ENCODE assay signal across 8 cellular contexts in genomic region chr9:33737811-33738606, GRCh38. TPM values are rescaled to one million over a fixed set of nuclear protein-coding genes. Genes with fewer than 3 reads are reported as not detected.
DNase-seq lines count a peak whose midpoint lies in the region; ATAC-seq, FAIRE-seq and TF ChIP-seq lines count a peak whose summit lies in the region.

No MANE protein-coding gene starts in this region.

- no peaks in the 10 kb centered on the region for H3K36me3 ChIP-seq in BJ (ENCODE audit: control insufficient read depth, insufficient read depth, low read length)

- POLR2A ChIA-PET in BJ (lab: Charles Lee) = interaction anchor here (0.5 kb wide), 1 partner anchor 725 kb away, joined by 6 read pairs; no protein-coding TSS in a partner anchor

- peak; percentile 38 for FAIRE-seq in islet of Langerhans (lab: Jason Lieb, UNC)

- no peaks in the 10 kb centered on the region; the same call in 1 of the 2 replicates for H3K27me3 ChIP-seq in BJ (ENCODE audit: control insufficient read depth, insufficient read depth, low read length)

- CTCF ChIA-PET in BJ (lab: Yijun Ruan, JAX) = interaction anchor here (0.6 to 4.1 kb wide), 24 partner anchors 9 to 336 kb away, joined by 3 to 48 read pairs (median 4); no protein-coding TSS in a partner anchor

- no peak overlapping the region for H3K4me3 ChIP-seq in BJ (ENCODE audit: low read depth, low read length)

- ATAC-seq in GM21529 (IDR thresholded peaks at IDR 0.05; ENCODE audit: unreplicated experiment) (no peak), GM21367 (IDR thresholded peaks at IDR 0.05; ENCODE audit: unreplicated experiment) (no peak)

- no peak for DNase-seq in BJ (ENCODE audit: low read depth)
- DNase-seq in GM20000 (ENCODE audit: low spot score) = peak; percentile 38
- peak; percentile 51 for DNase-seq in NCI-H345 (lab: John Stamatoyannopoulos, UW)
- peak; percentile 52 for DNase-seq in amniotic epithelial cell (ENCODE audit: low read depth)
- DNase-seq in anterior cingulate cortex (lab: John Stamatoyannopoulos, UW) = no peak

- TF ChIP-seq CTCF in BJ (IDR thresholded peaks at IDR 0.05; ENCODE audit: insufficient read depth, low read depth, low read length) = peak; percentile 89
- TF ChIP-seq CTCF in GM20000 (IDR thresholded peaks at IDR 0.05; ENCODE audit: extremely low read depth, missing control alignments) = peak; percentile 65

RNA-seq across cellular contexts. Expression of gene PRSS3, which starts 57.4 kb away (rescaled TPM):
- polyA plus RNA-seq in BJ (2011; rRNA removed) = 0.75 and 1.4 TPM in 2 replicates
- 0.62 and 0.71 TPM in 2 replicates for polyA minus RNA-seq in BJ (2011; rRNA and poly(A)+ RNA removed)

Comparison
In these comparisons a context has a peak if more than half of its experiments do, and no peak if none do; other contexts are left out.
1. DNase-seq: peak in GM20000 (single experiment), NCI-H345 (single experiment) and amniotic epithelial cell (single experiment); none in BJ (single experiment) and anterior cingulate cortex (0 of 58).